ENCODE assay signal across 8 cellular contexts in genomic region chr5:71782771-71783770, GRCh38.
DNase-seq lines count a peak whose midpoint lies in the region; TF ChIP-seq lines count a peak whose summit lies in the region.

No MANE protein-coding gene starts in this region.

- peak overlapping the region; percentile 47 for H3K27ac ChIP-seq in left ventricle myocardium inferior (replicated peaks)
- H3K27ac ChIP-seq in prostate gland: peak overlapping the region; percentile 32 to 34

- peaks cover 4% of the 10 kb centered on the region for H3K4me1 ChIP-seq in left ventricle myocardium inferior
- H3K4me1 ChIP-seq in prostate gland (replicated peaks): no peaks in the 10 kb centered on the region

- intact Hi-C loops in left ventricle myocardium inferior (cut with micrococcal nuclease): loop anchor here (10.0 kb wide), 2 partner anchors 322 to 522 kb away; partner anchors contain the start of gene MAP1B
- intact Hi-C loops in prostate gland (cut with DNase I): loop anchor here (1.0 to 10.0 kb wide), 3 partner anchors 324 to 525 kb away; partner anchors contain the start of gene MAP1B

- H3K27me3 ChIP-seq in left ventricle myocardium inferior (ENCODE audit: low read depth) (no peaks in the 10 kb centered on the region), prostate gland (replicated peaks; ENCODE audit: insufficient read depth) (no peaks in the 10 kb centered on the region)

- H3K9me3 ChIP-seq in left ventricle myocardium inferior (replicated peaks) (no peaks in the 10 kb centered on the region), prostate gland (no peaks in the 10 kb centered on the region)

- peak; percentile 49 for TF ChIP-seq CTCF in GM12865 (IDR thresholded peaks at IDR 0.05; ENCODE audit: insufficient read depth, low read depth, low read length, missing control alignments)
- TF ChIP-seq CTCF in LNCaP clone FGC (IDR thresholded peaks at IDR 0.05; ENCODE audit: control insufficient read depth, extremely low read depth, insufficient read depth): peak; percentile 70
- TF ChIP-seq CTCF in left ventricle myocardium inferior (IDR thresholded peaks at IDR 0.05; ENCODE audit: borderline replicate concordance): peak; percentile 90
- peak; percentile 51 to 85 (median 82) for TF ChIP-seq CTCF in prostate gland (IDR thresholded peaks at IDR 0.05)

- H3K36me3 ChIP-seq in left ventricle myocardium inferior: no peaks in the 10 kb centered on the region
- H3K36me3 ChIP-seq in prostate gland: no peaks in the 10 kb centered on the region

- DNase-seq in GM12865 (ENCODE audit: low read depth) (peak; percentile 81), HCEC 1CT (peak; percentile 73), LNCaP clone FGC (ENCODE audit: low read depth) (no peak), RPMI8226 (peak; percentile 43), amniotic epithelial cell (ENCODE audit: low read depth) (peak; percentile 70), left ventricle myocardium inferior (peak; percentile 80), prostate gland (ENCODE audit: low spot score) (peak; percentile 75)
- DNase-seq in effector CD8-positive, alpha-beta T cell (lab: John Stamatoyannopoulos, UW): no peak

- WGBS in prostate gland: 34% methylated on average over 27 of the region's 27 CpGs

- no peak overlapping the region for H3K4me3 ChIP-seq in GM12865 (ENCODE audit: low read depth, low read length)
- H3K4me3 ChIP-seq in LNCaP clone FGC (ENCODE audit: low read depth, low read length): no peak overlapping the region
- H3K4me3 ChIP-seq in left ventricle myocardium inferior: peak overlapping the region; percentile 48
- H3K4me3 ChIP-seq in prostate gland: peak overlapping the region in 1 of 2 donors; percentile 13

- TF ChIP-seq POLR2A in prostate gland (IDR thresholded peaks at IDR 0.05): no peak

Comparison
In these comparisons a context has a peak if more than half of its experiments do, and no peak if none do; other contexts are left out.
1. DNase-seq: peak in GM12865 (single experiment), HCEC 1CT (single experiment), RPMI8226 (single experiment), amniotic epithelial cell (single experiment), left ventricle myocardium inferior (single experiment) and prostate gland (single experiment); none in LNCaP clone FGC (single experiment) and effector CD8-positive, alpha-beta T cell (single experiment).
2. Peak in every context shown above with its lines, with median percentiles within 50 percentile points of each other: CTCF ChIP-seq.